ENCODE assay signal across 1 cellular context in the genomic region with DNA sequence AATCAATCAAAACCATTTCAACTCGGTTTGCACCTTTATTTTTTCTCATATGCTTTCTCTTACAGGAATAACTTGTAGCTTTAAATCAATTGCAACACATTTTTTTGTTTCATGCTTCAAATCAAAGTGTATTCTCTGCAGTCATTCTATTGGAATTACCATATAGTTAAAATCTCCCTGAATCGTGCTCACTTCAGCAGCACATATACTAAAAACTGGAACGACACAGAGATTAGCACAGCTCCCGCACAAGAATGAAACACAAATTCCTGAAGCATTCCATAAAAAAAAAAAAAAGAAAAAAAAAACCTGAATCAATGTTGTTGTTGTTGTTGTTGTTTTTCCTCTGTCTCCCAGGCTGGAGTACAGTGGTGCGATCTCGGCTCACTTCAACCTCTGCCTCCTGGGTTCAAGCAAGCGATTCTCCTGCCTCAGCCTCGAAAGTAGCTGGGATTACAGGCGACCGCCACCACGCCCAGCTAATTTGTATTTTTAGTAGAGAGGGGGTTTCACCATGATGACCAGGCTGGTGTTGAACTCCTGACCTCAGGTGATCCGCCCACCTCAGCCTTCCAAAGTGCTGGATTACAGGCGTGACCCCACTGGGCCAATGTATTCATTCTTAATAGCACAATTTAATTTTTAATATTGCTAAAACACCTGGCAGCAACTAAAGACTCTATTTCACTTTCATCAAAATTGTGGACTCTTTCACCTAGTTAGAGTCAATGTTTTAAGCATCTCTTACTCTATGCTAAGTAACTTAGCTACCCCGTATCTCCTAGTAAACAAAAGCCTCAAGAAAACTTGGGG.
TF ChIP-seq lines count a peak whose summit lies in the region.

No MANE protein-coding gene starts in this region.

TF ChIP-seq in H1, 55 proteins besides CTCF, POLR2A, EP300 and RAD21:
- TF ChIP-seq ASH2L (IDR thresholded peaks at IDR 0.05; ENCODE audit: low read length) (no peak), EGR1 (IDR thresholded peaks at IDR 0.05; ENCODE audit: borderline replicate concordance, low read depth, low read length) (no peak), YY1 (IDR thresholded peaks at IDR 0.05; ENCODE audit: low read depth, low read length) (no peak), JUND (IDR thresholded peaks at IDR 0.05; ENCODE audit: low read length) (no peak), TAF1 (IDR thresholded peaks at IDR 0.05; ENCODE audit: low read depth, low read length) (no peak), SIN3A (conservative IDR thresholded peaks at IDR 0.05 in 1 of 2, IDR thresholded peaks at IDR 0.05 in 1 of 2; ENCODE audit: low read depth in 1 of 2, low read length in 2 of 2) (no peak), SP2 (IDR thresholded peaks at IDR 0.05; ENCODE audit: low read length) (no peak), JUN (IDR thresholded peaks at IDR 0.05; ENCODE audit: low read depth, low read length) (no peak), EZH2 (IDR thresholded peaks at IDR 0.05; ENCODE audit: low read depth, low read length, severe bottlenecking) (no peak), FOSL1 (IDR thresholded peaks at IDR 0.05; ENCODE audit: insufficient read depth, low read depth, low read length) (no peak)
